In the genomic region with DNA sequence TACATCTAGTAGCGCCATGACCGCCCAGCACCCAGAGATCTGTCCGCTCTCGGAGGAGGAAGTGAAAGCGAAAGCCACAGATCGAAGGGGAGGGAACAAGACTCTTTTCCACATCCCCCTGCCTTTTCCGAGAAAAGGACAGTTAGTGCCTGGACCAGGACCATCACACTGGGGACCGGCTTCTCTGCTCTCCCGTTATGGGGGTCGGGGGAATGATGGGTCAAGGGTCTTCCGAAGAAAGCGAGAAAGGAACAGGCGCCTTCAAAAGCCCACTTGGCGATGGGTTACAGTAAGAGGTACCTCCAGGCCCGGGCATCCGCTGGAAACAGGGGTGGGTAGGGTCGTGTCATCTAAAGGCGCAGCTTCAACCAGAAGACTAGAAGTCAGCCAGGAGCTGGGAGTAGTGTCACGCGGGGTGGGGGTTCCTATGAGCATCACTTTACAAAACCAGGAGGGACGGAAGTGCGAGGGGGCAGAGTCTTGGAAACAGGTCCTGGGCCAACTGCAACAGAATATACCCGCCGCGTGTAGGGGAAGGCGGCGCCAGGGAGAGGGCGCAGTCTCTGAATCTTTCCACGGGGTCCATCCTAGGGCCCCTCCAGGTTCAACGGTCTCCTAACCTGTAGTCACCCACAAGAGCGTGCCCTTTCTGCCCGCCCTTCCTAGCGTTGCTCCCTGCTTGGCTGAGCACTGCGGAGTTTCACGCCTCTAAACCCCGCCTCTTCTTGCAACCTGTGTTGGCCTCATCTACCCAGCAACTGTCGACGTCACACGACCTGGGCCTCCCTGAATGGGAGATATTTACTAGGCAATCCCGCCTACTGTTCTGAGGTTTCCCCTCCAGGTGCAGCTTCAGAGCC, we compare ENCODE assay signal across 8 cellular contexts. TPM values are rescaled to one million over a fixed set of nuclear protein-coding genes. Genes with fewer than 3 reads are reported as not detected.
DNase-seq lines count a peak whose midpoint lies in the region; ATAC-seq, FAIRE-seq and TF ChIP-seq lines count a peak whose summit lies in the region.

A gene (minus strand): TSS at position 69 of the 860 bp plus-strand sequence. CDS start 51 bp downstream, at position 18.

- TF ChIP-seq CTCF in Caco-2 (IDR thresholded peaks at IDR 0.05; ENCODE audit: insufficient read depth in 1 of 2, low read depth in 1 of 2, low read length in 1 of 2, severe bottlenecking in 1 of 2, unreplicated experiment in 1 of 2) (peak in 1 of 2 experiments; percentile 14), H1 (IDR thresholded peaks at IDR 0.05; ENCODE audit: control extremely low read depth in 1 of 3, insufficient read depth in 1 of 3, low read depth in 1 of 3, low read length in 3 of 3) (peak in 1 of 3 experiments; percentile 8; a peak in 1 of 4 replicates)

- no peaks in the 10 kb centered on the region for H3K9me3 Mint-ChIP-seq in Caco-2 (ENCODE audit: unreplicated experiment)

- no TSS peak for BruUV-seq in Caco-2 (replicated peaks; lab: Mats Ljungman, UMichigan)

- H2AK5ac ChIP-seq in H1 (ENCODE audit: low read depth, low read length) (no peak within 1 kb of the TSS), mesenchymal stem cell (ENCODE audit: low read length, severe bottlenecking) (no peak within 1 kb of the TSS)

- peak within 1 kb of the TSS; percentile 48 to 63 (median 54) for H3K9ac ChIP-seq in H1 (replicated peaks in 1 of 4; ENCODE audit: extremely low read depth in 1 of 4, low read depth in 3 of 4, low read length in 3 of 4)
- peak within 1 kb of the TSS; percentile 96 for H3K9ac ChIP-seq in mesenchymal stem cell (ENCODE audit: low read length)

- H2AFZ ChIP-seq in H1 (ENCODE audit: low read length) (peak within 1 kb of the TSS; percentile 89), mesenchymal stem cell (ENCODE audit: low read depth, low read length) (peak within 1 kb of the TSS; percentile 57)

- H3K4me3 ChIP-seq in Caco-2 (ENCODE audit: low read depth, low read length) (peak within 1 kb of the TSS; percentile 47), H1 (ENCODE audit: extremely low read depth in 1 of 4, insufficient read depth in 2 of 4, low read depth in 3 of 4, low read length in 4 of 4) (peak within 1 kb of the TSS; percentile 59 to 93 (median 88)), mesenchymal stem cell (ENCODE audit: insufficient read depth in 1 of 2, low read depth in 1 of 2, low read length in 2 of 2) (peak within 1 kb of the TSS; percentile 59 to 95)

- TF ChIP-seq EP300 in H1 (IDR thresholded peaks at IDR 0.05; ENCODE audit: borderline replicate concordance in 1 of 2, low read depth in 2 of 2, low read length in 2 of 2) = no peak

- H3K14ac ChIP-seq in H1 (ENCODE audit: insufficient read length) (no peak within 1 kb of the TSS), mesenchymal stem cell (ENCODE audit: low read length in 2 of 2) (peak within 1 kb of the TSS in 1 of 2 experiments; percentile 49)

- no peaks in the 10 kb centered on the region; the same call in 1 of the 2 replicates for H3K27me3 ChIP-seq in Caco-2 (replicated peaks; ENCODE audit: control insufficient read depth, insufficient read depth, low read length)
- H3K27me3 ChIP-seq in H1 (replicated peaks in 1 of 4; ENCODE audit: control insufficient read depth in 3 of 4, extremely low read depth in 1 of 4, insufficient read depth in 3 of 4, low read length in 3 of 4) = peaks cover 0 to 11% (median 10%) of the 10 kb centered on the region in 4 experiments; a peak in 4 of 7 replicates
- no peaks in the 10 kb centered on the region for H3K27me3 ChIP-seq in mesenchymal stem cell (ENCODE audit: control insufficient read depth in 1 of 2, insufficient read depth in 1 of 2, low read length in 2 of 2)

- H3K27ac ChIP-seq in H1 (ENCODE audit: low read depth, low read length) (no peak within 1 kb of the TSS), mesenchymal stem cell (ENCODE audit: low read length, poor library complexity, severe bottlenecking) (peak within 1 kb of the TSS; percentile 19)

- intact Hi-C loops in Caco-2 (cut with micrococcal nuclease; ENCODE audit: unreplicated experiment) = loop anchor here (1.0 kb wide), 1 partner anchor 10 kb away; a partner anchor contains a TSS

- H3K4me1 Mint-ChIP-seq in Caco-2 (ENCODE audit: low read depth, unreplicated experiment) = peaks cover 5% of the 10 kb centered on the region

- peak within 1 kb of the TSS; percentile 15; the same call in 1 of the 2 replicates for H4K8ac ChIP-seq in H1 (ENCODE audit: extremely low read depth, insufficient read depth, low read length)
- peak within 1 kb of the TSS; percentile 63 for H4K8ac ChIP-seq in mesenchymal stem cell (ENCODE audit: low read length)

- H3K4ac ChIP-seq in H1 (replicated peaks; ENCODE audit: insufficient read length, low read depth, low read length) (no peak within 1 kb of the TSS), mesenchymal stem cell (ENCODE audit: low read depth in 1 of 2, low read length in 2 of 2) (peak within 1 kb of the TSS; percentile 61 to 71)

- POLR2A ChIA-PET in Caco-2 (lab: Charles Lee) = interaction anchor here (0.7 kb wide), 1 partner anchor 127 kb away, joined by 4 read pairs; no protein-coding TSS in a partner anchor
- POLR2A ChIA-PET in H1 (lab: Charles Lee; ENCODE audit: partially characterized antibody) = interaction anchor here (1.3 to 3.0 kb wide), 6 partner anchors 9 to 128 kb away, joined by 4 to 25 read pairs (median 5); a partner anchor contains a TSS

- peaks cover 11% of the 10 kb centered on the region for H3K36me3 Mint-ChIP-seq in Caco-2 (ENCODE audit: insufficient read depth, unreplicated experiment)

- DNase-seq in Caco-2 (peak; percentile 89 to 94), HTR-8/SVneo (ENCODE audit: insufficient read length, low spot score) (peak; percentile 95), NOMO-1 treated with DMSO at 0.1 percent for 48 hours (lab: John Stamatoyannopoulos, UW; ENCODE audit: unreplicated experiment) (peak; percentile 97), H1 (ENCODE audit: low read depth in 1 of 2, low spot score in 2 of 2) (peak; percentile 88 to 95), mesenchymal stem cell (peak; percentile 96)
- DNase-seq in activated CD8-positive, alpha-beta memory T cell treated with anti-CD3 and anti-CD28 coated beads for 48 hours (ENCODE audit: low read depth in 2 of 3, low spot score in 2 of 3) = peak; percentile 84 to 96 (median 94)
- DNase-seq in stimulated activated CD8-positive, alpha-beta memory T cell treated with anti-CD3 and anti-CD28 coated beads, Interleukin-12 subunit alpha, Interleukin-12 subunit beta, amount 100 ng/mL, for 24 hours (ENCODE audit: extremely low read depth) = peak; percentile 94

- H3K4me1 ChIP-seq in Caco-2 (no peaks in the 10 kb centered on the region; the same call in 1 of the 2 replicates), H1 (replicated peaks in 1 of 4; ENCODE audit: control insufficient read depth in 3 of 4, insufficient read depth in 4 of 4, low read length in 3 of 4) (peaks cover 0 to 3% (median 0%) of the 10 kb centered on the region in 4 experiments; a peak in 2 of 7 replicates), mesenchymal stem cell (ENCODE audit: control insufficient read depth, insufficient read depth, low read depth, low read length) (peaks cover 5% of the 10 kb centered on the region)

- CTCF ChIA-PET in Caco-2 (lab: Charles Lee) = interaction anchor here (1.6 to 1.7 kb wide), 2 partner anchors 10 to 24 kb away, joined by 10 to 14 read pairs; a partner anchor contains a TSS
- CTCF ChIA-PET in H1 (lab: Charles Lee; ENCODE audit: partially characterized antibody) = interaction anchor here (0.8 to 11.2 kb wide), 10 partner anchors 9 to 431 kb away, joined by 3 to 402 read pairs (median 5); a partner anchor contains a TSS

- peaks cover 13% of the 10 kb centered on the region for H3K23me2 ChIP-seq in H1 (ENCODE audit: low read depth, low read length)

- H3K23ac ChIP-seq in H1 (ENCODE audit: insufficient read length) (no peak within 1 kb of the TSS), mesenchymal stem cell (ENCODE audit: low read length in 2 of 2) (peak within 1 kb of the TSS in 1 of 2 experiments; percentile 46)

- H2BK120ac ChIP-seq in H1 (replicated peaks; ENCODE audit: low read depth, low read length) = no peak within 1 kb of the TSS
- peak within 1 kb of the TSS; percentile 75 for H2BK120ac ChIP-seq in mesenchymal stem cell (ENCODE audit: low read depth, low read length)

- peak within 1 kb of the TSS; percentile 37 for H3K27ac Mint-ChIP-seq in Caco-2 (ENCODE audit: unreplicated experiment)

- H4K20me1 ChIP-seq in H1 (replicated peaks in 1 of 2; ENCODE audit: control insufficient read depth in 1 of 2, insufficient read depth in 2 of 2, low read length in 2 of 2) = peaks cover 0 to 2% of the 10 kb centered on the region in 2 experiments

- WGBS in H1 (ENCODE audit: extremely low coverage in 1 of 2, insufficient coverage in 1 of 2, insufficient read length in 1 of 2, insufficient replicate concordance in 2 of 2, low coverage in 1 of 2, low lambda C conversion rate in 2 of 2, missing lambda C conversion rate in 1 of 2), 2 experiments = 3% methylated on average over 40 of the region's 40 CpGs; no CpG with 5 or more reads in 1 of the 2 experiments
- WGBS in mesenchymal stem cell = 1% methylated on average over 34 of the region's 40 CpGs

- no peaks in the 10 kb centered on the region for H3K9me3 ChIP-seq in Caco-2
- H3K9me3 ChIP-seq in H1 (ENCODE audit: insufficient read depth in 2 of 2, low read depth in 1 of 2, low read length in 1 of 2) = no peaks in the 10 kb centered on the region
- no peaks in the 10 kb centered on the region for H3K9me3 ChIP-seq in mesenchymal stem cell (ENCODE audit: control insufficient read depth, low read length)

- no peak within 1 kb of the TSS for H4K91ac ChIP-seq in H1 (replicated peaks; ENCODE audit: insufficient read length, low read length)
- peak within 1 kb of the TSS; percentile 20 for H4K91ac ChIP-seq in mesenchymal stem cell (ENCODE audit: low read length)

- H3K56ac ChIP-seq in H1 (replicated peaks; ENCODE audit: insufficient read length, low read depth, low read length) = no peak within 1 kb of the TSS

- H2BK5ac ChIP-seq in H1 (ENCODE audit: low read depth, low read length) (0 out of 2 replicates have a peak within 1 kb of the TSS, but pooled peaks have one; percentile 26), mesenchymal stem cell (ENCODE audit: low read depth, low read length, poor library complexity, severe bottlenecking) (no peak within 1 kb of the TSS)

- ATAC-seq in GM21367 (IDR thresholded peaks at IDR 0.05; ENCODE audit: unreplicated experiment) = peak; percentile 47

- no peaks in the 10 kb centered on the region for H3K36me3 ChIP-seq in Caco-2 (ENCODE audit: control insufficient read depth, insufficient read depth, low read length)
- H3K36me3 ChIP-seq in H1 (ENCODE audit: control insufficient read depth in 2 of 4, insufficient read depth in 4 of 4, low read length in 3 of 4) = peaks cover 0 to 5% (median 0%) of the 10 kb centered on the region in 4 experiments; a peak in 5 of 8 replicates
- H3K36me3 ChIP-seq in mesenchymal stem cell (ENCODE audit: control insufficient read depth in 1 of 2, insufficient read depth in 2 of 2, low read depth in 1 of 2, low read length in 2 of 2) = peaks cover 32 to 73% of the 10 kb centered on the region in 2 experiments

- peak within 1 kb of the TSS; percentile 72 for H3K4me3 Mint-ChIP-seq in Caco-2 (ENCODE audit: unreplicated experiment)

- no peak for TF ChIP-seq RAD21 in H1 (IDR thresholded peaks at IDR 0.05 in 1 of 2, conservative IDR thresholded peaks at IDR 0.05 in 1 of 2; ENCODE audit: low read depth in 2 of 2, low read length in 2 of 2)

- H3K18ac ChIP-seq in H1 (ENCODE audit: extremely low read depth, low read length) (peak within 1 kb of the TSS; percentile 84), mesenchymal stem cell (ENCODE audit: low read depth in 1 of 2, low read length in 2 of 2) (peak within 1 kb of the TSS; percentile 31 to 86)

- FAIRE-seq in HTR-8/SVneo (lab: Jason Lieb, UNC) (peak; percentile 94), H1 (lab: Jason Lieb, UNC) (peak; percentile 81)

- TF ChIP-seq POLR2A in H1 (IDR thresholded peaks at IDR 0.05; ENCODE audit: control extremely low read depth in 1 of 2, low read depth in 2 of 2, low read length in 2 of 2) = peak in 1 of 2 experiments; percentile 75; a peak in 2 of 3 replicates

- peak within 1 kb of the TSS; percentile 92 to 93 for H3K4me2 ChIP-seq in H1 (ENCODE audit: insufficient read depth in 1 of 2, low read depth in 2 of 2, low read length in 2 of 2)
- H3K4me2 ChIP-seq in mesenchymal stem cell (ENCODE audit: low read length, poor library complexity, severe bottlenecking) = peak within 1 kb of the TSS; percentile 69

- H2BK12ac ChIP-seq in H1 (ENCODE audit: low read depth, low read length) (no peak within 1 kb of the TSS), mesenchymal stem cell (ENCODE audit: low read length in 2 of 2) (no peak within 1 kb of the TSS)

- H3K79me2 ChIP-seq in H1 (ENCODE audit: control insufficient read depth in 1 of 2, insufficient read depth in 2 of 2, low read length in 2 of 2) = no peaks in the 10 kb centered on the region

- H2BK20ac ChIP-seq in H1 (ENCODE audit: low read length) = no peak within 1 kb of the TSS

- no peak within 1 kb of the TSS for H4K5ac ChIP-seq in H1 (ENCODE audit: insufficient read length, low read depth, low read length)

- H3K79me1 ChIP-seq in H1 (ENCODE audit: low read depth, low read length) (no peaks in the 10 kb centered on the region), mesenchymal stem cell (replicated peaks; ENCODE audit: low read length, poor library complexity, severe bottlenecking) (peaks cover 11% of the 10 kb centered on the region)

- H3K27me3 Mint-ChIP-seq in Caco-2 (ENCODE audit: insufficient read depth, unreplicated experiment) = peaks cover 8% of the 10 kb centered on the region

- H2BK15ac ChIP-seq in H1 (ENCODE audit: low read length) (no peak within 1 kb of the TSS; the same call in 1 of the 2 replicates), mesenchymal stem cell (ENCODE audit: low read depth, poor library complexity, severe bottlenecking) (no peak within 1 kb of the TSS)

RNA-seq across cellular contexts. Expression of the gene that starts here (rescaled TPM):
- 3.7 and 3.9 TPM in 2 replicates for total RNA-seq in Caco-2 (2022)
- total RNA-seq in H1 (2021; fragmentation: NEBNext Ultra II Directional; extraction: Animal tissue kit (Norgen Biotek cat#: 25700)) = 18.4 and 22.0 TPM in 2 replicates
- 26.9 and 43.0 TPM in 2 replicates for polyA plus RNA-seq in H1 (2011; rRNA removed)
- polyA plus RNA-seq in H1 (2011; cell fraction: cytosol; rRNA removed) = 33.9 TPM
- 26.7 TPM for polyA plus RNA-seq in H1 (2011; cell fraction: nucleus; rRNA removed)
- 19.4 to 42.4 TPM (median 35.3 TPM) in 4 replicates for polyA plus RNA-seq in H1 (2012, experiment 1 of 2)
- polyA plus RNA-seq in H1 (2012, experiment 2 of 2) = 39.2 TPM
- 17.7 TPM for polyA plus RNA-seq in H1 (2013, experiment 1 of 2)
- polyA plus RNA-seq in H1 (2013, experiment 2 of 2) = 18.9 TPM
- polyA minus RNA-seq in H1 (2011; rRNA and poly(A)+ RNA removed) = 11.7 and 15.3 TPM in 2 replicates
- polyA minus RNA-seq in H1 (2011; cell fraction: cytosol; rRNA and poly(A)+ RNA removed) = 7.9 TPM
- 7.9 TPM for polyA minus RNA-seq in H1 (2011; cell fraction: nucleus; rRNA and poly(A)+ RNA removed)
- 73.2 TPM for polyA plus RNA-seq in mesenchymal stem cell (2013, experiment 1 of 2)
- 77.8 TPM for polyA plus RNA-seq in mesenchymal stem cell (2013, experiment 2 of 2)
